30 cellular contexts compared by ENCODE assay signal in the genomic region with DNA sequence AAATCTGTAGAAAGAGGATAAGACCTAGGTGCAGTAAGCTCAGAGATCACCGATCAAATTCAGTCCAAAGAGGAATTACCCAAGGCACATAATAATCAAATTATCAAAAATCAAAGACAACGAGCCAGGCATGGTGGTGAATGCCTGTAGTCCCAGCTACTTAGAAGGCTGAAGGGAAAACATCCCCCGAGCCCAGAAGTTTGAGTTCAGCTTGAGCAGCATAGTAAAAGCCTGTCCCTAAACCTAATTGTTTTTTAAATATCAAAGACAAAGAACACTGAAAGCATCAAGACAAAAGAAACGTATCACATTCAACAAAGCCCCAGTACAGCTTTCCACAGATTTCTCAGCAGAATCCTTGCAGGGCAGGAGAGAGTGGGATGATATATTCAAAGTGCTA.
"Had no signal": no experiment of that assay in that cellular context is flagged by ENCODE, and none has a peak within 500 bp of the region (broad histone marks: within the 10 kb centered on the region; RNA-seq: fewer than 3 reads in every experiment).

No MANE protein-coding gene starts in this region.

- H3K36me3 ChIP-seq: esophagus muscularis mucosa, gastrocnemius medialis, heart left ventricle had no signal

- H3K27ac ChIP-seq: body of pancreas, esophagus muscularis mucosa, foreskin keratinocyte, gastrocnemius medialis, heart left ventricle had no signal

- DNase-seq: activated CD4-positive, alpha-beta memory T cell treated with anti-CD3 and anti-CD28 coated beads, Interleukin-2, amount 10 ng/mL, durations not matched to agents 7 days and 5 days; activated CD4-positive, alpha-beta T cell treated with anti-CD3 and anti-CD28 coated beads for 1 hour; activated CD4-positive, alpha-beta T cell treated with anti-CD3 and anti-CD28 coated beads for 4 hours; activated CD4-positive, alpha-beta T cell treated with anti-CD3 and anti-CD28 coated beads, Interleukin-2, amount 10 ng/mL, durations not matched to agents 7 days and 5 days; activated CD4-positive, alpha-beta T cell treated with anti-CD3 and anti-CD28 coated beads, Interleukin-2, amount 50 U/mL, for 4 hours; activated CD8-positive, alpha-beta memory T cell treated with anti-CD3 and anti-CD28 coated beads, Interleukin-2, amount 50 U/mL, for 48 hours; activated effector memory CD4-positive, alpha-beta T cell treated with Interleukin-2 at 50 U/mL for 16 hours; activated gamma-delta T cell treated with Interleukin-2 at 50 U/mL for 16 hours; activated naive CD4-positive, alpha-beta T cell treated with anti-CD3 and anti-CD28 coated beads, Interleukin-2, amount 50 U/mL, for 16 hours; activated naive CD4-positive, alpha-beta T cell treated with Interleukin-2 at 50 U/mL for 16 hours; activated T-cell treated with anti-CD3 and anti-CD28 coated beads for 4 hours; activated T-cell treated with anti-CD3 and anti-CD28 coated beads, Interleukin-2, amount 50 U/mL, for 4 hours; amniotic stem cell; anterior cingulate cortex; body of pancreas; caudate nucleus; cortex of kidney; dermis blood vessel endothelial cell; effector CD4-positive, alpha-beta T cell; effector memory CD8-positive, alpha-beta T cell; erythroblast; foreskin keratinocyte; gastrocnemius medialis; glutamatergic neuron; heart left ventricle; T-helper 17 cell; T1000 had no signal

- H3K9me3 ChIP-seq: body of pancreas, gastrocnemius medialis had no signal

- FAIRE-seq: colon had no signal

- ATAC-seq: activated T-cell treated with anti-CD3 and anti-CD28 coated beads, Interleukin-2, amount 50 U/mL, for 4 hours; activated T-helper 17 cell treated with anti-CD3 and anti-CD28 coated beads, Interleukin-2, amount 50 U/mL, for 72 hours; body of pancreas; effector memory CD8-positive, alpha-beta T cell; foreskin keratinocyte; gastrocnemius medialis; heart left ventricle; T-helper 17 cell had no signal

- H3K27me3 ChIP-seq: body of pancreas, esophagus muscularis mucosa, gastrocnemius medialis had no signal

- H3K4me1 ChIP-seq: body of pancreas, esophagus muscularis mucosa, foreskin keratinocyte, gastrocnemius medialis, heart left ventricle had no signal

- H3K4me3 ChIP-seq: body of pancreas, esophagus muscularis mucosa, gastrocnemius medialis, heart left ventricle had no signal
